21 cellular contexts compared by ENCODE assay signal in the genomic region with DNA sequence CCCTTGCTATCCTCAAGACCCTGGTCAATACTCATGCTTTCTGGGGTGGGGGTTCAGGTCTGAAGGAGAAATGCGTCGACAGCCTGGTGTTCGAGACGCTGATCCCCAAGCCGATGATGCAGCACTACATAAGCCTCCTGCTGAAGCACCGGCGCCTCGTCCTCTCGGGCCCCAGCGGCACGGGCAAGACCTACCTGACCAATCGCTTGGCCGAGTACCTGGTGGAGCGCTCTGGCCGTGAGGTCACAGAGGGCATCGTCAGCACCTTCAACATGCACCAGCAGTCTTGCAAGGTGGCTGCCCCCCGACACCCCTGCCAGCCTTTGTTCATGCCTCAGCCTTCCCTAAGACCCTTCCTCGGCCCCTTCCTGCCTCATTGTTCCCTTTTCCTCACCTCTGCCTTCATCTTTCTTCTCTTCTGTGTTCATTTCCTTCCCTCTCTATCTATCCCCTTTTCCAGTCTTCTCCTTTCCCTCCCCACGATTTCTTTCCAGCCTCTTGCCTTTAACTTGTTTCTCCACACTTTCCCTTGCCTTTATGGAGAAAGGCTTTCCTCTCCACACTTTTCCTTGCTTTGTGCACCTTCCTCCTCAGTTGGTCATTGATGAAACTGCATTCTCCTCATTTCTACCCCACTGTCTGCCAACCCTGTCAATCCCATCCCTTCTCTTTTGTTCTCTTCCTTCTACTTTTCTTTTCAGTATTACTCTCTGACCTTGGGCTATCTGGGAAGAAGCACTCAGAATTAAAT. TPM values are rescaled to one million over a fixed set of nuclear protein-coding genes. Genes with fewer than 3 reads are reported as not detected.
DNase-seq lines count a peak whose midpoint lies in the region; ATAC-seq, FAIRE-seq and TF ChIP-seq lines count a peak whose summit lies in the region.
"Had no signal": no experiment of that assay in that cellular context is flagged by ENCODE, and none has a peak within 500 bp of the region (broad histone marks: within the 10 kb centered on the region; RNA-seq: fewer than 3 reads in every experiment).

No MANE protein-coding gene starts in this region.

- H3K18ac ChIP-seq in mesenchymal stem cell (ENCODE audit: low read depth in 1 of 2, low read length in 2 of 2) = no peak overlapping the region

- H3K27ac Mint-ChIP-seq in HFFc6 (peak overlapping the region; percentile 27; the same call in 1 of the 2 replicates), chondrocyte (ENCODE audit: unreplicated experiment) (peak overlapping the region; percentile 57), osteocyte (ENCODE audit: unreplicated experiment) (peak overlapping the region; percentile 28)

- H2BK5ac ChIP-seq in mesenchymal stem cell (ENCODE audit: low read depth, low read length, poor library complexity, severe bottlenecking) = peak overlapping the region; percentile 14

- no peak overlapping the region for H2BK15ac ChIP-seq in mesenchymal stem cell (ENCODE audit: low read depth, poor library complexity, severe bottlenecking)

- no peak overlapping the region for H2AK5ac ChIP-seq in mesenchymal stem cell (ENCODE audit: low read length, severe bottlenecking)

- no peak for DNase-seq in HFFc6
- no peak for DNase-seq in chondrocyte (ENCODE audit: low spot score)
- DNase-seq in mesenchymal stem cell = no peak
- DNase-seq in osteocyte (ENCODE audit: extremely low spot score, unreplicated experiment) = no peak
- no peak for DNase-seq in GM19239 (ENCODE audit: insufficient read length, low spot score)
- no peak for DNase-seq in NCI-H345 treated with DMSO at 0.1 percent for 48 hours (lab: John Stamatoyannopoulos, UW; ENCODE audit: unreplicated experiment)
- DNase-seq: C1 segment of cervical spinal cord; Calu3; CD4-positive, alpha-beta memory T cell; COR-L47; DMS53; DMS79 treated with DMSO at 0.1 percent for 48 hours; GF-D8; GM23248; H7; HCEC 1CT had no signal

- peaks cover 55% of the 10 kb centered on the region for H3K36me3 Mint-ChIP-seq in HFFc6 (ENCODE audit: low read depth)
- H3K36me3 Mint-ChIP-seq in chondrocyte (ENCODE audit: low read depth) = peaks cover 64% of the 10 kb centered on the region
- H3K36me3 Mint-ChIP-seq in osteocyte (ENCODE audit: unreplicated experiment) = peaks cover 71% of the 10 kb centered on the region

- no peak overlapping the region for H4K91ac ChIP-seq in mesenchymal stem cell (ENCODE audit: low read length)

- H2AFZ ChIP-seq in mesenchymal stem cell (ENCODE audit: low read depth, low read length) = no peak overlapping the region
- H2AFZ ChIP-seq: GM23248 had no signal

- no peak for FAIRE-seq in GM19239 (lab: Jason Lieb, UNC)
- FAIRE-seq: GM12891, GM18507, H1 had no signal

- H3K4me3 Mint-ChIP-seq in HFFc6 (no peak overlapping the region), chondrocyte (ENCODE audit: unreplicated experiment) (no peak overlapping the region), osteocyte (ENCODE audit: unreplicated experiment) (no peak overlapping the region)
- H3K4me3 Mint-ChIP-seq: CD4-positive, alpha-beta memory T cell had no signal

- H3K9ac ChIP-seq in mesenchymal stem cell (ENCODE audit: low read length) = no peak overlapping the region
- H3K9ac ChIP-seq: GM23248 had no signal

- no peaks in the 10 kb centered on the region for H3K9me3 ChIP-seq in mesenchymal stem cell (ENCODE audit: control insufficient read depth, low read length)

- H2BK120ac ChIP-seq in mesenchymal stem cell (ENCODE audit: low read depth, low read length) = no peak overlapping the region

- H4K8ac ChIP-seq in mesenchymal stem cell (ENCODE audit: low read length) = no peak overlapping the region

- no peak overlapping the region for H3K27ac ChIP-seq in mesenchymal stem cell (ENCODE audit: low read length, poor library complexity, severe bottlenecking)
- H3K27ac ChIP-seq: GM23248 had no signal

- no peak overlapping the region for H3K4me3 ChIP-seq in mesenchymal stem cell (ENCODE audit: insufficient read depth in 1 of 2, low read depth in 1 of 2, low read length in 2 of 2)
- H3K4me3 ChIP-seq: GM23248 had no signal

- 97% methylated on average over 19 of the region's 19 CpGs for WGBS in mesenchymal stem cell

- TF ChIP-seq CTCF in HFFc6 (IDR thresholded peaks at IDR 0.05) (no peak), chondrocyte (IDR thresholded peaks at IDR 0.05) (no peak), osteocyte (IDR thresholded peaks at IDR 0.05) (no peak)

- no peak overlapping the region for H3K14ac ChIP-seq in mesenchymal stem cell (ENCODE audit: low read length in 2 of 2)

- ATAC-seq in HG03108 (IDR thresholded peaks at IDR 0.05; ENCODE audit: unreplicated experiment) = no peak
- no peak for ATAC-seq in GM18909 (IDR thresholded peaks at IDR 0.05; ENCODE audit: poor library complexity, unreplicated experiment)

- H3K23ac ChIP-seq in mesenchymal stem cell (ENCODE audit: low read length in 2 of 2) = no peak overlapping the region

- H3K9me3 Mint-ChIP-seq in HFFc6 (no peaks in the 10 kb centered on the region), chondrocyte (ENCODE audit: low read depth) (no peaks in the 10 kb centered on the region), osteocyte (ENCODE audit: unreplicated experiment) (no peaks in the 10 kb centered on the region)

- no peak overlapping the region for H3K4me2 ChIP-seq in mesenchymal stem cell (ENCODE audit: low read length, poor library complexity, severe bottlenecking)

- H3K4me1 Mint-ChIP-seq in HFFc6 (ENCODE audit: low read depth) = no peaks in the 10 kb centered on the region
- peaks cover 4% of the 10 kb centered on the region for H3K4me1 Mint-ChIP-seq in chondrocyte (ENCODE audit: low read depth)
- no peaks in the 10 kb centered on the region for H3K4me1 Mint-ChIP-seq in osteocyte (ENCODE audit: unreplicated experiment)
- H3K4me1 Mint-ChIP-seq: CD4-positive, alpha-beta memory T cell had no signal

- no peaks in the 10 kb centered on the region for H3K27me3 ChIP-seq in mesenchymal stem cell (ENCODE audit: control insufficient read depth in 1 of 2, insufficient read depth in 1 of 2, low read length in 2 of 2)

- H3K4me1 ChIP-seq in mesenchymal stem cell (ENCODE audit: control insufficient read depth, insufficient read depth, low read depth, low read length) = no peaks in the 10 kb centered on the region

- H2BK12ac ChIP-seq in mesenchymal stem cell (ENCODE audit: low read length in 2 of 2) = no peak overlapping the region

- H3K27me3 Mint-ChIP-seq in HFFc6 (ENCODE audit: insufficient read depth) (peaks cover 5% of the 10 kb centered on the region), chondrocyte (ENCODE audit: low read depth) (no peaks in the 10 kb centered on the region), osteocyte (ENCODE audit: unreplicated experiment) (no peaks in the 10 kb centered on the region)
- H3K27me3 Mint-ChIP-seq: CD4-positive, alpha-beta memory T cell had no signal

- peaks cover 70 to 98% of the 10 kb centered on the region in 2 experiments for H3K36me3 ChIP-seq in mesenchymal stem cell (ENCODE audit: control insufficient read depth in 1 of 2, insufficient read depth in 2 of 2, low read depth in 1 of 2, low read length in 2 of 2)

- H3K4ac ChIP-seq in mesenchymal stem cell (ENCODE audit: low read depth in 1 of 2, low read length in 2 of 2) = no peak overlapping the region

- peaks cover 3% of the 10 kb centered on the region for H3K79me1 ChIP-seq in mesenchymal stem cell (replicated peaks; ENCODE audit: low read length, poor library complexity, severe bottlenecking)

RNA-seq across cellular contexts. Expression of a gene that starts 18.3 kb away (rescaled TPM):
- 10 to 100 TPM; 54.1 to 77.8 (median 63.6) TPM for total RNA-seq in HFFc6 (2021; fragmentation: NEBNext Ultra II Directional; extraction: Animal tissue kit (Norgen Biotek cat#: 25700))
- 47.1 to 69.5 TPM (median 48.2 TPM) in 3 replicates for total RNA-seq in chondrocyte
- 30.8 TPM for polyA plus RNA-seq in mesenchymal stem cell (2013, experiment 1 of 2)
- 34.0 TPM for polyA plus RNA-seq in mesenchymal stem cell (2013, experiment 2 of 2)
- 63.3 and 65.0 TPM in 2 replicates for total RNA-seq in osteocyte
